Comparison of ENCODE assay signal across 13 cellular contexts in the genomic region with DNA sequence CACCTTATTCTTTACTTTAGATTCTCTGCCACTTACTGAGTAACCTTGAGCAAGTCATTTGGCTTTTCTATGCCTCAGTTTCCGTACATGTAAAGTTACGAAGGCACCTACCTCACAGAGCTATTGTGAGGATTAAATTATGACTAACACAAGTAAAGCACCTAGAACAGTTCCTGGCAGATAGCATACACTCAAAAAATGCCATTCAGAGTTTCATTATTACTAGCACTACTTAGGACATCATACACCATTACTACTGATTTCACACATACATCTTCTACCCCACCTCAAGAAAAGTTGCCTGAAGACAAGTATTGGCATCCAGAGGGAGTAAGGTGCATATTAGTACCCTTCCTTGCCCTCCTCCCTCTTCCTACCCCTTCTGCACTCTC.
A peak's percentile ranks its signal among the peaks of the same experiment; 100 is the strongest.
DNase-seq lines count a peak whose midpoint lies in the region; ATAC-seq and TF ChIP-seq lines count a peak whose summit lies in the region.
"Had no signal": no experiment of that assay in that cellular context is flagged by ENCODE, and none has a peak within 500 bp of the region (broad histone marks: within the 10 kb centered on the region; RNA-seq: fewer than 3 reads in every experiment).

No MANE protein-coding gene starts in this region.

- DNase-seq in NCI-H774 (lab: John Stamatoyannopoulos, UW) (no peak), cerebellum (ENCODE audit: low spot score) (no peak), SHP77 treated with DMSO at 0.1 percent for 48 hours (lab: John Stamatoyannopoulos, UW) (no peak)
- no peak for DNase-seq in effector memory CD4-positive, alpha-beta T cell
- DNase-seq: Caco-2; mesendoderm; small intestine; stimulated activated naive CD4-positive, alpha-beta T cell had no signal

- H3K4me1 ChIP-seq in gastroesophageal sphincter, result peaks cover 18 to 72% (median 24%) of the 10 kb centered on the region in 3 donors
- no peaks in the 10 kb centered on the region for H3K4me1 ChIP-seq in effector memory CD4-positive, alpha-beta T cell (ENCODE audit: control insufficient read depth, insufficient read depth, low read length, poor library complexity, severe bottlenecking)

- TF ChIP-seq POLR2A in gastroesophageal sphincter (IDR thresholded peaks at IDR 0.05), result no peak

- peak overlapping the region in 3 of 4 donors; percentile 18 to 70 (median 39) for H3K27ac ChIP-seq in gastroesophageal sphincter
- no peak overlapping the region for H3K27ac ChIP-seq in effector memory CD4-positive, alpha-beta T cell (ENCODE audit: insufficient read depth, low read length, poor library complexity, severe bottlenecking)
- H3K27ac ChIP-seq: SK-N-MC had no signal

- no peaks in the 10 kb centered on the region for H3K27me3 ChIP-seq in gastroesophageal sphincter
- no peaks in the 10 kb centered on the region for H3K27me3 ChIP-seq in effector memory CD4-positive, alpha-beta T cell (replicated peaks; ENCODE audit: control insufficient read depth, insufficient read depth, low read length, poor library complexity, severe bottlenecking)

- H3K9me3 ChIP-seq in gastroesophageal sphincter, result no peaks in the 10 kb centered on the region
- H3K9me3 ChIP-seq in effector memory CD4-positive, alpha-beta T cell (ENCODE audit: control insufficient read depth, low read length), result no peaks in the 10 kb centered on the region
- H3K9me3 ChIP-seq: Caco-2 had no signal

- H3K36me3 ChIP-seq in gastroesophageal sphincter, result peaks cover 0 to 9% of the 10 kb centered on the region in 2 donors
- H3K36me3 ChIP-seq in effector memory CD4-positive, alpha-beta T cell (ENCODE audit: control insufficient read depth, insufficient read depth, low read length), result no peaks in the 10 kb centered on the region

- WGBS in gastroesophageal sphincter (ENCODE audit: low coverage in 1 of 2), 2 donors, result 75 to 84% methylated on average over 2 of the region's 2 CpGs

- ATAC-seq in GM18519 (IDR thresholded peaks at IDR 0.05; ENCODE audit: low FRiP score, unreplicated experiment) (peak; percentile 97), GM21367 (IDR thresholded peaks at IDR 0.05; ENCODE audit: unreplicated experiment) (peak; percentile 64), HG03064 (IDR thresholded peaks at IDR 0.05; ENCODE audit: low read depth, unreplicated experiment) (peak; percentile 94), gastroesophageal sphincter (no peak)

- no peak for TF ChIP-seq CTCF in gastroesophageal sphincter (IDR thresholded peaks at IDR 0.05)

- no peak overlapping the region for H3K4me3 ChIP-seq in gastroesophageal sphincter
- H3K4me3 ChIP-seq in effector memory CD4-positive, alpha-beta T cell (ENCODE audit: insufficient read depth, low read depth, low read length, poor library complexity, severe bottlenecking), result no peak overlapping the region
- H3K4me3 ChIP-seq: SK-N-MC had no signal

- no peak for TF ChIP-seq EP300 in gastroesophageal sphincter (IDR thresholded peaks at IDR 0.05)
